In the genomic region with DNA sequence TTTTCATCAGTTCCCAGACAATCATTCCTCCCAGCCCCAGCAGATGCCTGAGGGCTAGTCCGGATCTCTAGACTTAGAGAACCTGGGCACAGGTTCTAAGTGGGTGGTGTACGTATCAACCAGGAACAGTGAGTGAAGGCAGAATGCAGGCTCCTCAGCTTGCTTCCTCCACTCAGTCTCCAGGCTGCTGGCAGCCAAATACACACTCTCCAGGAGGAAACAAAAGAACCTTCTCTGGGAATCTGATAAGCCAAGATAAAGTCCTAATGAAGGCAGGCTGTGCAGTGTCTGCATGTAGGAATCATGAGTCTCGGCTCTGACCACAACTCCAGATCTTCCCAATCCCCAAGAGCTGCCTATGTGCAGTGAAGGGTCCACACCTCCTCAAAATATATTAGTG, we compare ENCODE assay signal across 26 cellular contexts.
A peak's percentile ranks its signal among the peaks of the same experiment; 100 is the strongest.
DNase-seq lines count a peak whose midpoint lies in the region; FAIRE-seq and TF ChIP-seq lines count a peak whose summit lies in the region.
"Had no signal": no experiment of that assay in that cellular context is flagged by ENCODE, and none has a peak within 500 bp of the region (broad histone marks: within the 10 kb centered on the region; RNA-seq: fewer than 3 reads in every experiment).

No MANE protein-coding gene starts in this region.

- TF ChIP-seq POLR2A in vagina (IDR thresholded peaks at IDR 0.05), result no peak

- H3K9me3 ChIP-seq in endodermal cell (ENCODE audit: control insufficient read depth, low read length), result no peaks in the 10 kb centered on the region
- H3K9me3 ChIP-seq in small intestine (ENCODE audit: control insufficient read depth, low read depth), result no peaks in the 10 kb centered on the region
- H3K9me3 ChIP-seq in vagina, result no peaks in the 10 kb centered on the region
- H3K9me3 ChIP-seq: A549; BE2C; BLaER1 treated with 17β-estradiol and CSF1 and Interleukin-3, amounts not matched to agents 10 nM and 100 nM had no signal

- WGBS in endodermal cell (ENCODE audit: insufficient coverage in 1 of 2, insufficient read length in 1 of 2), 2 experiments, result 74 to 90% methylated on average over 2 to 3 of the region's 3 CpGs
- WGBS in small intestine, 3 donors, result 10 to 59% (median 22%) methylated on average over 3 of the region's 3 CpGs

- H3K4me3 Mint-ChIP-seq in endodermal cell, result no peak overlapping the region
- H3K4me3 Mint-ChIP-seq: CD14-positive monocyte; CD4-positive, alpha-beta T cell; CD8-positive, alpha-beta memory T cell had no signal

- FAIRE-seq in small intestine (lab: Jason Lieb, UNC), result no peak
- FAIRE-seq: A549, G401.6, GM12892, H1 had no signal

- H3K9ac ChIP-seq in endodermal cell (ENCODE audit: extremely low read depth, low read length, poor library complexity, severe bottlenecking), result no peak overlapping the region
- H3K9ac ChIP-seq: BLaER1 treated with 17β-estradiol and CSF1 and Interleukin-3, amounts not matched to agents 10 nM and 100 nM; GM23248 had no signal

- DNase-seq in SK-N-DZ (ENCODE audit: low spot score) (peak; percentile 19), endodermal cell (no peak), islet precursor cell (peak; percentile 54), small intestine (peak; percentile 24), NCI-H2171 treated with DMSO at 0.1 percent for 48 hours (lab: John Stamatoyannopoulos, UW) (no peak), COLO668 (lab: John Stamatoyannopoulos, UW; ENCODE audit: unreplicated experiment) (no peak), vagina (ENCODE audit: extremely low spot score in 2 of 2) (no peak)
- DNase-seq: 8988T; ACHN; AML-193; BE2C; Calu3; CD4-positive, alpha-beta T cell; CD8-positive, alpha-beta memory T cell; COR-L47; DMS53; DMS79 treated with DMSO at 0.1 percent for 48 hours; GM23248; H7; HCEC 1CT had no signal

- H3K4me1 Mint-ChIP-seq in endodermal cell, result peaks cover 26% of the 10 kb centered on the region
- H3K4me1 Mint-ChIP-seq: CD14-positive monocyte; CD8-positive, alpha-beta memory T cell had no signal

- H3K4me1 ChIP-seq in endodermal cell (ENCODE audit: control insufficient read depth, insufficient read depth, low read length), result peaks cover 7% of the 10 kb centered on the region
- H3K4me1 ChIP-seq in small intestine (ENCODE audit: control insufficient read depth in 2 of 2, insufficient read depth in 1 of 2, low read depth in 1 of 2, low read length in 1 of 2), result no peaks in the 10 kb centered on the region
- H3K4me1 ChIP-seq in vagina, result no peaks in the 10 kb centered on the region
- H3K4me1 ChIP-seq: BE2C; BLaER1 treated with 17β-estradiol and CSF1 and Interleukin-3, amounts not matched to agents 10 nM and 100 nM had no signal

- no peaks in the 10 kb centered on the region for H3K9me3 Mint-ChIP-seq in endodermal cell
- H3K9me3 Mint-ChIP-seq: CD4-positive, alpha-beta T cell had no signal

- no peaks in the 10 kb centered on the region for H3K36me3 Mint-ChIP-seq in endodermal cell (ENCODE audit: low read depth)
- H3K36me3 Mint-ChIP-seq: CD14-positive monocyte; CD8-positive, alpha-beta memory T cell had no signal

- peak overlapping the region; percentile 50 for H3K27ac Mint-ChIP-seq in endodermal cell
- H3K27ac Mint-ChIP-seq: CD14-positive monocyte; CD4-positive, alpha-beta T cell had no signal

- H3K27me3 ChIP-seq in endodermal cell (ENCODE audit: control insufficient read depth, insufficient read depth, low read length, poor library complexity, severe bottlenecking), result no peaks in the 10 kb centered on the region
- no peaks in the 10 kb centered on the region for H3K27me3 ChIP-seq in small intestine (ENCODE audit: control insufficient read depth in 2 of 2, insufficient read depth in 2 of 2, low read length in 2 of 2)
- no peaks in the 10 kb centered on the region for H3K27me3 ChIP-seq in vagina
- H3K27me3 ChIP-seq: BE2C; BLaER1 treated with 17β-estradiol and CSF1 and Interleukin-3, amounts not matched to agents 10 nM and 100 nM had no signal

- H3K27ac ChIP-seq in endodermal cell (ENCODE audit: low read depth, low read length) (no peak overlapping the region), small intestine (ENCODE audit: low read depth in 1 of 2, low read length in 1 of 2) (no peak overlapping the region), vagina (no peak overlapping the region)
- H3K27ac ChIP-seq: A549; BLaER1 treated with 17β-estradiol and CSF1 and Interleukin-3, amounts not matched to agents 10 nM and 100 nM; GM23248 had no signal

- intact Hi-C loops in vagina (cut with DNase I), result no loop called here

- no peaks in the 10 kb centered on the region for H3K27me3 Mint-ChIP-seq in endodermal cell (ENCODE audit: insufficient read depth)

- H3K36me3 ChIP-seq in endodermal cell (ENCODE audit: control insufficient read depth, insufficient read depth, low read length) (no peaks in the 10 kb centered on the region), small intestine (ENCODE audit: control insufficient read depth in 2 of 2, insufficient read depth in 2 of 2, low read length in 2 of 2) (no peaks in the 10 kb centered on the region), vagina (no peaks in the 10 kb centered on the region)
- H3K36me3 ChIP-seq: BE2C; BLaER1 treated with 17β-estradiol and CSF1 and Interleukin-3, amounts not matched to agents 10 nM and 100 nM had no signal

- H3K4me3 ChIP-seq in endodermal cell (ENCODE audit: low read length) (no peak overlapping the region), small intestine (ENCODE audit: low read depth in 1 of 2, low read length in 2 of 2) (no peak overlapping the region), vagina (no peak overlapping the region)
- H3K4me3 ChIP-seq: A549; BLaER1 treated with 17β-estradiol and CSF1 and Interleukin-3, amounts not matched to agents 10 nM and 100 nM; GM23248 had no signal

- TF ChIP-seq CTCF in endodermal cell (conservative IDR thresholded peaks at IDR 0.05) (no peak), vagina (IDR thresholded peaks at IDR 0.05) (no peak)

Comparison
In these comparisons a context has a peak if more than half of its experiments do, and no peak if none do; other contexts are left out.
1. DNase-seq: peak in SK-N-DZ (single experiment), islet precursor cell (single experiment) and small intestine (single experiment); none in endodermal cell (single experiment), NCI-H2171 treated with DMSO at 0.1 percent for 48 hours (single experiment), COLO668 (single experiment) and vagina (0 of 2).